In the genomic region with DNA sequence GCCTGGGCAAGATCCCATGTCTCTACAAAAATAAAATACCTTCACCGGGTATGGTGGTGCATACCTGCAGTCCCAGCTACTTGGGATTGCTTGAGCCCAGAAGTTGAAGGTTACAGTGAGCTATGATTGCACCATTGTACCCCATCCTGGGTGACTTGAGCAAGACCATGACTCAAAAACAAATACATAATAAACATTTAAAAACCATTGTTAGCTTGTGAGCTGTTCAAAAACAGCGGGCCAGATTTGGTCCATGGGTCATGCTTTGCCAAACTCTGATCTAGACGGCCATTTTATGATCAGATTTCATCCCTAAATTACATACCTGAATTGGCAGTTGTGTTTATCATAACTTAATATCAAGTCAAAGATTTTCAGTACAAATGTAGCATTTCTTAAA, we compare ENCODE assay signal across 18 cellular contexts.
DNase-seq lines count a peak whose midpoint lies in the region; ATAC-seq, FAIRE-seq and TF ChIP-seq lines count a peak whose summit lies in the region.
"Had no signal": no experiment of that assay in that cellular context is flagged by ENCODE, and none has a peak within 500 bp of the region (broad histone marks: within the 10 kb centered on the region; RNA-seq: fewer than 3 reads in every experiment).

No MANE protein-coding gene starts in this region.

- H3K27ac ChIP-seq in breast epithelium, result peak overlapping the region; percentile 70 to 73
- H3K27ac ChIP-seq in substantia nigra (ENCODE audit: low read depth, low read length, poor library complexity, severe bottlenecking), result peak overlapping the region; percentile 83
- H3K27ac ChIP-seq: BLaER1, GM23248 had no signal

- no peak overlapping the region for H3K4me3 ChIP-seq in breast epithelium
- no peak overlapping the region for H3K4me3 ChIP-seq in epithelial cell of esophagus (ENCODE audit: low read length)
- H3K4me3 ChIP-seq: BLaER1, GM23248 had no signal

- H3K27me3 Mint-ChIP-seq in activated T-cell treated with anti-CD3 and anti-CD28 coated beads, Interleukin-2, amount 50 U/mL, for 4 hours (ENCODE audit: low read depth), result peaks cover 5% of the 10 kb centered on the region
- H3K27me3 Mint-ChIP-seq: CD4-positive, CD25-positive, alpha-beta regulatory T cell had no signal

- H3K9me3 Mint-ChIP-seq in activated T-cell treated with anti-CD3 and anti-CD28 coated beads, Interleukin-2, amount 50 U/mL, for 4 hours, result no peaks in the 10 kb centered on the region
- H3K9me3 Mint-ChIP-seq: CD4-positive, CD25-positive, alpha-beta regulatory T cell had no signal

- no peaks in the 10 kb centered on the region for H3K4me1 ChIP-seq in breast epithelium
- H3K4me1 ChIP-seq: BLaER1 had no signal

- no peaks in the 10 kb centered on the region for H3K9me3 ChIP-seq in breast epithelium
- H3K9me3 ChIP-seq: BLaER1 had no signal

- TF ChIP-seq CTCF in D721Med (IDR thresholded peaks at IDR 0.05; ENCODE audit: insufficient read depth, missing control alignments) (no peak), breast epithelium (IDR thresholded peaks at IDR 0.05) (no peak), epithelial cell of esophagus (IDR thresholded peaks at IDR 0.05; ENCODE audit: insufficient read depth, low read depth, low read length, missing control alignments) (no peak)

- FAIRE-seq in D721Med (lab: Jason Lieb, UNC), result peak; percentile 74

- H3K36me3 ChIP-seq in breast epithelium, result no peaks in the 10 kb centered on the region
- H3K36me3 ChIP-seq: BLaER1 had no signal

- no peak for TF ChIP-seq POLR2A in breast epithelium (IDR thresholded peaks at IDR 0.05)

- intact Hi-C loops in breast epithelium (cut with DNase I; ENCODE audit: low total_unique reads), result no loop called here

- no peak for DNase-seq in D721Med (ENCODE audit: insufficient read length, low spot score)
- DNase-seq in breast epithelium (ENCODE audit: low spot score in 2 of 2), result no peak
- DNase-seq in epithelial cell of esophagus (ENCODE audit: low read depth), result peak; percentile 64
- no peak for DNase-seq in substantia nigra (lab: John Stamatoyannopoulos, UW)
- DNase-seq in stimulated activated CD4-positive, alpha-beta T cell treated with anti-CD3 and anti-CD28 coated beads, Interleukin-2, amount 100 ng/mL, for 48 hours, result no peak
- DNase-seq in NCI-H524 treated with DMSO at 0.1 percent for 48 hours (lab: John Stamatoyannopoulos, UW), result no peak
- no peak for DNase-seq in activated T-cell treated with anti-CD3 and anti-CD28 coated beads, Interleukin-2, amount 50 U/mL, for 4 hours
- DNase-seq: 8988T; CD4-positive, CD25-positive, alpha-beta regulatory T cell; GM23248; H9; KG1; MM.1S; NCI-H2029; NCI-H446; RPMI8226; SHP77 had no signal

- no peak overlapping the region for H3K4me3 Mint-ChIP-seq in activated T-cell treated with anti-CD3 and anti-CD28 coated beads, Interleukin-2, amount 50 U/mL, for 4 hours
- H3K4me3 Mint-ChIP-seq: CD4-positive, CD25-positive, alpha-beta regulatory T cell; H9 had no signal

- H3K4me1 Mint-ChIP-seq in activated T-cell treated with anti-CD3 and anti-CD28 coated beads, Interleukin-2, amount 50 U/mL, for 4 hours (ENCODE audit: low read depth), result no peaks in the 10 kb centered on the region
- H3K4me1 Mint-ChIP-seq: CD4-positive, CD25-positive, alpha-beta regulatory T cell had no signal

- H3K27me3 ChIP-seq in breast epithelium, result peaks cover 0 to 59% of the 10 kb centered on the region in 2 donors

- no peaks in the 10 kb centered on the region for H3K36me3 Mint-ChIP-seq in activated T-cell treated with anti-CD3 and anti-CD28 coated beads, Interleukin-2, amount 50 U/mL, for 4 hours (ENCODE audit: insufficient read depth)
- H3K36me3 Mint-ChIP-seq: CD4-positive, CD25-positive, alpha-beta regulatory T cell had no signal

- no peak for ATAC-seq in activated T-cell treated with anti-CD3 and anti-CD28 coated beads, Interleukin-2, amount 50 U/mL, for 4 hours
